Comparison of ENCODE assay signal across 11 cellular contexts in the genomic region with DNA sequence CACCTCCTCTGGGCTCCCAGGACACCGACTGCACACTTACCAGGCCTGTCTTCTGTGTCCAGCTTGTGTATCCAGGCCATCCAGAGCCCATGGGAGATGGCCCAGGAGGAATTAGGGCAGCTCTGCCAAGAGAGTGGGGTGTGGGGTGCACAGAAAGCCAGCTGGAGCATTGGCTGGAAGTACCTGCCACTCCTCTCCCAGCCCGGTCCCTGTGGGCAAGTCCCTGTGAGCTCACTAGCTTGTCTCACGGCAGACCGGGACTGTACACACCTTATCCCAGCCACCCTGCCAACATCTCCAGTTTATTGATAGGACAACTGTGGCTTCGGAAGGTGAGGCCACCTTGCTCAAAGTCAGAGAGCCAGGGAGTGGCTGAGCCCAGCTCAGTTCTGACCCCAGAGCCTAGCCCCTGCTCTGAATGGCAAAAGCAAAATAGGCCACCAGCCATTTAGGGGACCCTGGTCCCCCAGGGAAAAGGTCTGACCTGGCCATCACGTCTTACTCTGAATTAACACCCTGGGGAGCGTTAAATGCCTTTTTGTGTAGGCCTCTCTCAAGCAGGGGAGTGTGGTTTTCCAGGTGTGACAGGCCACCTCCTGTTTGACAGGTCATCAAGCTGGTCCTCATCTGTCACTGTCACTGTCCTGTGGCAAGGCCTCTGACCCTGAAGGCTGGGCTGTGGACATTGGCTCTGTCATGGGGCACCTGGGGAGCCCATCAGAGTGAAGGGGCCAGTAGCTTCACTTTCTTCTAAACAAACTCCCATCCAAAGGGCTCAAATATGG. TPM values are rescaled to one million over a fixed set of nuclear protein-coding genes. Genes with fewer than 3 reads are reported as not detected.
DNase-seq lines count a peak whose midpoint lies in the region; ATAC-seq and TF ChIP-seq lines count a peak whose summit lies in the region.
"Had no signal": no experiment of that assay in that cellular context is flagged by ENCODE, and none has a peak within 500 bp of the region (broad histone marks: within the 10 kb centered on the region; RNA-seq: fewer than 3 reads in every experiment).

No MANE protein-coding gene starts in this region.

- H3K27me3 ChIP-seq in IMR-90 (ENCODE audit: control insufficient read depth, insufficient read depth, low read length) (no peaks in the 10 kb centered on the region), dorsolateral prefrontal cortex (no peaks in the 10 kb centered on the region), right lobe of liver (no peaks in the 10 kb centered on the region)

- peak overlapping the region; percentile 95 for H4K5ac ChIP-seq in IMR-90 (ENCODE audit: low read depth, low read length)

- H3K56ac ChIP-seq in IMR-90 (ENCODE audit: extremely low read depth, insufficient read depth, low read length) = peak overlapping the region; percentile 47; the same call in 1 of the 2 replicates

- peak overlapping the region; percentile 95 for H2BK120ac ChIP-seq in IMR-90 (ENCODE audit: low read depth, low read length)

- WGBS in IMR-90 (ENCODE audit: extremely low coverage in 2 of 2, insufficient read length in 1 of 2), 2 experiments = 100% methylated on average over 3 of the region's 7 CpGs; no CpG with 5 or more reads in 1 of the 2 experiments
- 60% methylated on average over 1 of the region's 7 CpGs for WGBS in right lobe of liver (ENCODE audit: insufficient coverage, low coverage, low lambda C conversion rate, missing lambda C conversion rate)

- no peak overlapping the region for H3K9ac ChIP-seq in IMR-90 (ENCODE audit: low read depth, low read length)

- H3K14ac ChIP-seq in IMR-90 (replicated peaks; ENCODE audit: low read depth, low read length) = peak overlapping the region; percentile 81

- H3K9me1 ChIP-seq in IMR-90 (ENCODE audit: insufficient read depth, low read length) = peaks cover 18% of the 10 kb centered on the region

- H4K91ac ChIP-seq in IMR-90 (ENCODE audit: insufficient read depth, low read depth, low read length) = peak overlapping the region; percentile 91

- POLR2A ChIA-PET in IMR-90 (lab: Charles Lee; ENCODE audit: unreplicated experiment) = interaction anchor here (0.6 to 0.7 kb wide), 2 partner anchors 11 to 144 kb away, joined by 3 to 4 read pairs; no protein-coding TSS in a partner anchor

- H3K79me1 ChIP-seq in IMR-90 (ENCODE audit: low read depth in 1 of 2, low read length in 2 of 2) = peaks cover 0 to 12% of the 10 kb centered on the region in 2 experiments; a peak in 2 of 4 replicates

- peak overlapping the region; percentile 94 for H3K18ac ChIP-seq in IMR-90 (ENCODE audit: low read depth, low read length)

- DNase-seq in IMR-90 (peak; percentile 46), dorsolateral prefrontal cortex (peak in 7 of 10 donors; percentile 18 to 66 (median 49)), right lobe of liver (peak; percentile 79 to 94 (median 94)), substantia nigra (lab: John Stamatoyannopoulos, UW) (peak in 33 of 49 donors; percentile 6 to 75 (median 38)), HUDEP-2 (lab: John Stamatoyannopoulos, UW; ENCODE audit: unreplicated experiment in 76 of 76) (no peak)
- DNase-seq: DMS79 treated with DMSO at 0.1 percent for 48 hours; NCI-H2081 treated with DMSO at 0.1 percent for 48 hours; stimulated activated CD4-positive, alpha-beta T cell treated with anti-CD3 and anti-CD28 coated beads, Interleukin-15, amount 100 ng/mL, for 24 hours had no signal

- H3K27ac ChIP-seq in IMR-90 (ENCODE audit: insufficient read depth, low read length) (peak overlapping the region; percentile 90), dorsolateral prefrontal cortex (peak overlapping the region in 57 of 59 donors; percentile 16 to 93 (median 77)), right lobe of liver (peak overlapping the region; percentile 25 to 59 (median 55)), substantia nigra (ENCODE audit: low read depth, low read length, poor library complexity, severe bottlenecking) (no peak overlapping the region)

- H2AK5ac ChIP-seq in IMR-90 (ENCODE audit: low read depth, low read length) = peak overlapping the region; percentile 97

- CTCF ChIA-PET in IMR-90 (lab: Yijun Ruan, JAX) = interaction anchor here (1.7 kb wide), 1 partner anchor 223 kb away, joined by 4 read pairs; no protein-coding TSS in a partner anchor

- peak overlapping the region; percentile 82 for H2AFZ ChIP-seq in IMR-90 (replicated peaks; ENCODE audit: low read length, poor library complexity)

- peak overlapping the region; percentile 95 for H3K4ac ChIP-seq in IMR-90 (ENCODE audit: low read depth, low read length)

- dilution Hi-C loops in IMR-90 (cut with HindIII; ENCODE audit: low sequenced_read_pairs, unreplicated experiment) = no loop called here

- TF ChIP-seq RAD21 in IMR-90 (IDR thresholded peaks at IDR 0.05; ENCODE audit: low read length) = no peak

- in situ Hi-C loops in IMR-90 (cut with MboI; ENCODE audit: low sequenced_read_pairs) = no loop called here

- H4K8ac ChIP-seq in IMR-90 (ENCODE audit: low read depth in 2 of 2, low read length in 2 of 2) = peak overlapping the region; percentile 85 to 99

- H3K9me3 ChIP-seq in IMR-90 (ENCODE audit: control insufficient read depth, insufficient read depth, low read length) (no peaks in the 10 kb centered on the region), right lobe of liver (no peaks in the 10 kb centered on the region)

- H2BK20ac ChIP-seq in IMR-90 (ENCODE audit: low read depth, low read length) = peak overlapping the region; percentile 83

- H3K23ac ChIP-seq in IMR-90 (ENCODE audit: low read depth, low read length) = peak overlapping the region; percentile 71

- H4K20me1 ChIP-seq in IMR-90 (ENCODE audit: insufficient read depth, low read length) = no peaks in the 10 kb centered on the region

- intact Hi-C loops in IMR-90 (cut with micrococcal nuclease) = no loop called here
- intact Hi-C loops in dorsolateral prefrontal cortex (cut with DNase I) = no loop called here
- intact Hi-C loops in right lobe of liver (cut with DNase I) = no loop called here

- TF ChIP-seq CTCF in IMR-90 (conservative IDR thresholded peaks at IDR 0.05; ENCODE audit: low read depth, low read length) (no peak), dorsolateral prefrontal cortex (IDR thresholded peaks at IDR 0.05 in 54 of 56, conservative IDR thresholded peaks at IDR 0.05 in 2 of 56; ENCODE audit: low read depth in 1 of 56, partially characterized antibody in 56 of 56) (no peak), right lobe of liver (IDR thresholded peaks at IDR 0.05) (no peak)

- TF ChIP-seq POLR2A in IMR-90 (IDR thresholded peaks at IDR 0.05; ENCODE audit: low read depth, low read length) = no peak
- TF ChIP-seq POLR2A in right lobe of liver (IDR thresholded peaks at IDR 0.05) = no peak

- H2BK15ac ChIP-seq in IMR-90 (ENCODE audit: low read depth, low read length) = peak overlapping the region; percentile 95

- H3K4me3 ChIP-seq in IMR-90 (ENCODE audit: insufficient read depth, low read depth, low read length) (no peak overlapping the region), dorsolateral prefrontal cortex (no peak overlapping the region), right lobe of liver (no peak overlapping the region)

- peak overlapping the region; percentile 96 for H2BK5ac ChIP-seq in IMR-90 (ENCODE audit: low read depth, low read length, poor library complexity, severe bottlenecking)

- peak overlapping the region; percentile 31; the same call in 1 of the 2 replicates for H3K4me2 ChIP-seq in IMR-90 (ENCODE audit: low read depth, low read length)

- peak; percentile 27 for ATAC-seq in IMR-90 (ENCODE audit: low read depth)
- peak; percentile 78 to 95 (median 90) for ATAC-seq in right lobe of liver
- ATAC-seq in GM18519 (IDR thresholded peaks at IDR 0.05; ENCODE audit: low FRiP score, unreplicated experiment) = no peak
- ATAC-seq in HG03565 (IDR thresholded peaks at IDR 0.05; ENCODE audit: unreplicated experiment) = no peak
- no peak for ATAC-seq in GM19035 (IDR thresholded peaks at IDR 0.05; ENCODE audit: unreplicated experiment)

- H3K36me3 ChIP-seq in IMR-90 (ENCODE audit: control insufficient read depth, insufficient read depth, low read length) (peaks cover 1% of the 10 kb centered on the region; the same call in 1 of the 2 replicates), right lobe of liver (no peaks in the 10 kb centered on the region)

- BruUV-seq in IMR-90 (replicated peaks; lab: Mats Ljungman, UMichigan) = no TSS peak

- H3K4me1 ChIP-seq in IMR-90 (ENCODE audit: control insufficient read depth, insufficient read depth, low read length) (peaks cover 31% of the 10 kb centered on the region), right lobe of liver (peaks cover 0 to 69% (median 15%) of the 10 kb centered on the region in 4 donors)

- H2AK9ac ChIP-seq in IMR-90 (replicated peaks; ENCODE audit: low read depth, low read length, poor library complexity) = peak overlapping the region; percentile 93

TF ChIP-seq in IMR-90, 13 proteins besides CTCF, POLR2A, EP300 and RAD21:
- TF ChIP-seq, protein P1, sequence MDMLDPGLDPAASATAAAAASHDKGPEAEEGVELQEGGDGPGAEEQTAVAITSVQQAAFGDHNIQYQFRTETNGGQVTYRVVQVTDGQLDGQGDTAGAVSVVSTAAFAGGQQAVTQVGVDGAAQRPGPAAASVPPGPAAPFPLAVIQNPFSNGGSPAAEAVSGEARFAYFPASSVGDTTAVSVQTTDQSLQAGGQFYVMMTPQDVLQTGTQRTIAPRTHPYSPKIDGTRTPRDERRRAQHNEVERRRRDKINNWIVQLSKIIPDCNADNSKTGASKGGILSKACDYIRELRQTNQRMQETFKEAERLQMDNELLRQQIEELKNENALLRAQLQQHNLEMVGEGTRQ (IDR thresholded peaks at IDR 0.05; ENCODE audit: low read depth, low read length) = no peak
TF ChIP-seq in IMR-90: peak in this region for 0.

RNA-seq across cellular contexts. Expression of a gene that starts 15.1 kb away (rescaled TPM):
- total RNA-seq in IMR-90 (2012; rRNA removed) (103 and 131 TPM in 2 replicates), dorsolateral prefrontal cortex (100 to 1,000 TPM in 61 of 120 experiments, 10 to 100 TPM in 59; 57.3 to 129 (median 100) TPM), right lobe of liver (10 to 100 TPM; 57.4 to 71.6 (median 64.0) TPM)
- 260 and 285 TPM in 2 replicates for polyA plus RNA-seq in IMR-90 (2012; rRNA removed)
- polyA plus RNA-seq in IMR-90 (2012; cell fraction: cytosol; rRNA removed) = 186 and 231 TPM in 2 replicates
- 43.0 and 59.7 TPM in 2 replicates for polyA plus RNA-seq in IMR-90 (2012; cell fraction: nucleus; rRNA removed; ENCODE audit: low replicate concordance)

RNA-seq across cellular contexts. Expression of a gene that starts 15.4 kb away (rescaled TPM):
- total RNA-seq in IMR-90 (2012; rRNA removed) (16.1 and 21.7 TPM in 2 replicates), dorsolateral prefrontal cortex (10 to 100 TPM; 13.5 to 32.9 (median 20.5) TPM), right lobe of liver (10 to 100 TPM in 5 of 6 experiments, 1 to 10 TPM in 1; 8.9 to 20.5 (median 13.7) TPM)
- polyA plus RNA-seq in IMR-90 (2012; rRNA removed) = 31.8 and 33.7 TPM in 2 replicates
- polyA plus RNA-seq in IMR-90 (2012; cell fraction: cytosol; rRNA removed) = 27.5 and 37.0 TPM in 2 replicates
- polyA plus RNA-seq in IMR-90 (2012; cell fraction: nucleus; rRNA removed; ENCODE audit: low replicate concordance) = 14.7 and 18.7 TPM in 2 replicates

RNA-seq across cellular contexts. Expression of a gene that starts 55.8 kb away (rescaled TPM):
- total RNA-seq in IMR-90 (2012; rRNA removed) (38.6 and 40.0 TPM in 2 replicates), dorsolateral prefrontal cortex (10 to 100 TPM; 22.5 to 65.4 (median 35.4) TPM), right lobe of liver (10 to 100 TPM; 41.2 to 56.1 (median 47.4) TPM)
- polyA plus RNA-seq in IMR-90 (2012; rRNA removed) = 62.2 and 69.3 TPM in 2 replicates
- polyA plus RNA-seq in IMR-90 (2012; cell fraction: cytosol; rRNA removed) = 57.8 and 65.1 TPM in 2 replicates
- 111 and 120 TPM in 2 replicates for polyA plus RNA-seq in IMR-90 (2012; cell fraction: nucleus; rRNA removed; ENCODE audit: low replicate concordance)

Comparison
In these comparisons a context has a peak if more than half of its experiments do, and no peak if none do; other contexts are left out.
1. ATAC-seq: peak in IMR-90 (single experiment) and right lobe of liver (4 of 4); none in GM18519 (single experiment), HG03565 (single experiment) and GM19035 (single experiment).
2. DNase-seq: peak in IMR-90 (single experiment), dorsolateral prefrontal cortex (7 of 10), right lobe of liver (3 of 3) and substantia nigra (33 of 49); none in HUDEP-2 (0 of 76).